20 cellular contexts compared by ENCODE assay signal in genomic region chr2:15803186-15803986, GRCh38.
"Had no signal": no experiment of that assay in that cellular context is flagged by ENCODE, and none has a peak within 500 bp of the region (broad histone marks: within the 10 kb centered on the region; RNA-seq: fewer than 3 reads in every experiment).

No MANE protein-coding gene starts in this region.

- H3K4me3 ChIP-seq: K562 had no signal

- H3K27ac Mint-ChIP-seq: IgD-negative memory B cell had no signal

- H3K4me1 Mint-ChIP-seq: IgD-negative memory B cell had no signal

- ATAC-seq: K562, Panc1, PC-3, SK-N-SH treated with all-trans-retinoic acid at 6 μM for 48 hours had no signal

- H3K27ac ChIP-seq: KMS-11, RWPE1 had no signal

- H3K9me3 Mint-ChIP-seq: IgD-negative memory B cell had no signal

- H3K4me2 ChIP-seq: KMS-11 had no signal

- FAIRE-seq: K562 had no signal

- H3K36me3 Mint-ChIP-seq: IgD-negative memory B cell had no signal

- DNase-seq: Kasumi-1, MM.1S, NCI-H1092 treated with DMSO at 0.1 percent for 48 hours, NCI-H1436, NCI-H187, NCI-H2029, NCI-H226, NCI-H446, NCI-H510A, NCI-H524 treated with DMSO at 0.1 percent for 48 hours, NCI-H69, NCI-H774, PC-3, SHP77 had no signal

- H3K9ac ChIP-seq: KMS-11 had no signal

- H3K4me3 Mint-ChIP-seq: IgD-negative memory B cell had no signal
